Comparison of ENCODE assay signal across 19 cellular contexts in the genomic region with DNA sequence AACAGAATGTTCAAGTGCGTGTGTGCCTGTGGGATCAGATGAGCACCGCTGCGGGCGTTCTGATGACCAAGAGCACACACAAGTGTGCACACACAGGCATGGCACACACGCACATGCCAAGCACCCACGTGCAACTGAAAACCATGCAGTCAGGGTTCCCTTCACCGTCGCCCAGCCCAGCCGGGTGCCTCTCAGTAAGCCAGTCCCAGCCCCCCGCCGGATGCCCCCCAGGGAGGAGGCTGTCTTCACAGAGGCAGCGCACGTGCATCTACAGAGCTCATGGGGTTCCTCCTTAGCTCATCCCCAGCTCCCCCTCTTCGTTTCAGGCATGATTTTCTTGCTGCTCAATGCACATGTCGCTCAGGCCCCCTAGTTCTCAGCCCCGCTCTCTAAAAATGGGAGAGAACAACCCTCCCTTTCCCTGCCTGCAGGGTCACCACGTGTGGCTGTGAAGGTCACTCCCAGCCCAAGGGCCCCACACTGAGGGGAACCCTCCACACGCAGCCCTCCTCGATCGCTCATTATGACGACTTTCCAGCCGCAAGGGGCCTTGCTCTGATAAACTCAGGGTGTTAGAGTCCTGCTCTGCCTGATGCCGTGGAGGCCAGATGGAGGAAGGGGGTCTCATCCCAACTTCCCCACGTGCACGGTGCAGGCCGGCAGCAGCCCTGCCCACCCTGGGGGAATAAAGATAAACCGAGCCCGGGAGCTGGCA. TPM values are rescaled to one million over a fixed set of nuclear protein-coding genes. Genes with fewer than 3 reads are reported as not detected.
A peak's percentile ranks its signal among the peaks of the same experiment; 100 is the strongest.
DNase-seq lines count a peak whose midpoint lies in the region; FAIRE-seq and TF ChIP-seq lines count a peak whose summit lies in the region.
"Had no signal": no experiment of that assay in that cellular context is flagged by ENCODE, and none has a peak within 500 bp of the region (broad histone marks: within the 10 kb centered on the region; RNA-seq: fewer than 3 reads in every experiment).

No MANE protein-coding gene starts in this region.

- H3K27ac ChIP-seq in OCI-LY3 (ENCODE audit: low read length) (no peak overlapping the region), kidney (ENCODE audit: low read depth in 2 of 2, low read length in 2 of 2) (peak overlapping the region in 1 of 2 donors; percentile 60), substantia nigra (ENCODE audit: low read depth, low read length, poor library complexity, severe bottlenecking) (peak overlapping the region; percentile 17), suprapubic skin (no peak overlapping the region)
- H3K27ac ChIP-seq: brain microvascular endothelial cell, testis had no signal

- no peaks in the 10 kb centered on the region for H3K9me3 ChIP-seq in OCI-LY3 (ENCODE audit: insufficient read depth, low read length)
- no peaks in the 10 kb centered on the region for H3K9me3 ChIP-seq in kidney (ENCODE audit: control insufficient read depth in 1 of 2, low read length in 2 of 2)
- no peaks in the 10 kb centered on the region for H3K9me3 ChIP-seq in suprapubic skin
- H3K9me3 ChIP-seq: esophagus squamous epithelium, gastrocnemius medialis, testis had no signal

- peaks cover 19% of the 10 kb centered on the region for H3K4me1 Mint-ChIP-seq in chondrocyte (ENCODE audit: low read depth)
- H3K4me1 Mint-ChIP-seq: activated CD4-positive, alpha-beta memory T cell treated with anti-CD3 and anti-CD28 coated beads, Interleukin-2, amount 10 ng/mL, durations not matched to agents 7 days and 5 days; activated naive CD8-positive, alpha-beta T cell treated with anti-CD3 and anti-CD28 coated beads, Interleukin-2, amount 50 U/mL, for 24 hours had no signal

- intact Hi-C loops in kidney (cut with DNase I), result loop anchor here (10.0 kb wide), 1 partner anchor 409 kb away; no protein-coding TSS in a partner anchor

- H3K9ac ChIP-seq in OCI-LY3 (ENCODE audit: low read length) (no peak overlapping the region), kidney (ENCODE audit: low read length in 2 of 2) (no peak overlapping the region)

- TF ChIP-seq CTCF in OCI-LY3 (IDR thresholded peaks at IDR 0.05; ENCODE audit: low read depth, low read length) (no peak), chondrocyte (IDR thresholded peaks at IDR 0.05) (no peak), kidney (IDR thresholded peaks at IDR 0.05; ENCODE audit: borderline replicate concordance, extremely low read depth, insufficient read depth) (no peak), suprapubic skin (IDR thresholded peaks at IDR 0.05) (no peak)

- no peak for TF ChIP-seq POLR2A in suprapubic skin (IDR thresholded peaks at IDR 0.05)

- H3K4me3 ChIP-seq in OCI-LY3 (ENCODE audit: low read length), result no peak overlapping the region
- H3K4me3 ChIP-seq in kidney (ENCODE audit: low read length in 2 of 2), result no peak overlapping the region
- H3K4me3 ChIP-seq in suprapubic skin, result no peak overlapping the region
- H3K4me3 ChIP-seq: esophagus squamous epithelium, gastrocnemius medialis, testis had no signal

- FAIRE-seq in kidney (lab: Jason Lieb, UNC), result no peak
- FAIRE-seq: keratinocyte had no signal

- H3K36me3 ChIP-seq in OCI-LY3 (replicated peaks; ENCODE audit: low read depth, low read length) (no peaks in the 10 kb centered on the region), kidney (ENCODE audit: control insufficient read depth in 1 of 2, insufficient read depth in 2 of 2, low read length in 2 of 2) (peaks cover 2 to 8% of the 10 kb centered on the region in 2 donors), suprapubic skin (no peaks in the 10 kb centered on the region)
- H3K36me3 ChIP-seq: brain microvascular endothelial cell, esophagus squamous epithelium, gastrocnemius medialis had no signal

- H3K36me3 Mint-ChIP-seq in chondrocyte (ENCODE audit: low read depth), result peaks cover 17% of the 10 kb centered on the region
- H3K36me3 Mint-ChIP-seq: CD4-positive, alpha-beta memory T cell; stimulated activated memory B cell treated with anti-CD40 and anti-IgM and Interleukin-4, amounts not matched to agents 10 μg/mL and 1 μg/mL and 100 μg/mL, for 72 hours had no signal

- no peaks in the 10 kb centered on the region for H4K20me1 ChIP-seq in OCI-LY3 (ENCODE audit: insufficient read depth, low read length)

- 70% methylated on average over 22 of the region's 28 CpGs for WGBS in suprapubic skin

- H3K4me3 Mint-ChIP-seq in chondrocyte (ENCODE audit: unreplicated experiment), result no peak overlapping the region
- H3K4me3 Mint-ChIP-seq: activated CD4-positive, alpha-beta memory T cell treated with anti-CD3 and anti-CD28 coated beads, Interleukin-2, amount 10 ng/mL, durations not matched to agents 7 days and 5 days; activated naive CD8-positive, alpha-beta T cell treated with anti-CD3 and anti-CD28 coated beads, Interleukin-2, amount 50 U/mL, for 24 hours; endodermal cell; stimulated activated memory B cell treated with anti-CD40 and anti-IgM and Interleukin-4, amounts not matched to agents 10 μg/mL and 1 μg/mL and 100 μg/mL, for 72 hours had no signal

- no peak for TF ChIP-seq EP300 in suprapubic skin (IDR thresholded peaks at IDR 0.05)

- H3K4me2 ChIP-seq in OCI-LY3 (ENCODE audit: low read length), result no peak overlapping the region

- H3K4me1 ChIP-seq in OCI-LY3 (ENCODE audit: low read length) (no peaks in the 10 kb centered on the region), kidney (ENCODE audit: control insufficient read depth in 1 of 2, insufficient read depth in 1 of 2, low read depth in 1 of 2, low read length in 2 of 2) (peaks cover 4 to 15% of the 10 kb centered on the region in 2 donors), suprapubic skin (peaks cover 22% of the 10 kb centered on the region)
- H3K4me1 ChIP-seq: gastrocnemius medialis had no signal

- DNase-seq in chondrocyte (ENCODE audit: low spot score) (peak; percentile 57), kidney (peak; percentile 55), substantia nigra (lab: John Stamatoyannopoulos, UW) (no peak), suprapubic skin (ENCODE audit: low spot score in 2 of 2) (no peak)
- no peak for DNase-seq in activated CD4-positive, alpha-beta T cell treated with anti-CD3 and anti-CD28 coated beads for 48 hours
- no peak for DNase-seq in stimulated activated CD4-positive, alpha-beta T cell treated with anti-CD3 and anti-CD28 coated beads, Interleukin-4, amount 100 ng/mL, for 4 hours
- DNase-seq: cortex of kidney, esophagus squamous epithelium, SHP77 treated with DMSO at 0.1 percent for 48 hours had no signal

- H3K27me3 Mint-ChIP-seq in chondrocyte (ENCODE audit: low read depth), result no peaks in the 10 kb centered on the region
- H3K27me3 Mint-ChIP-seq: activated CD4-positive, alpha-beta memory T cell treated with anti-CD3 and anti-CD28 coated beads, Interleukin-2, amount 10 ng/mL, durations not matched to agents 7 days and 5 days had no signal

- no peaks in the 10 kb centered on the region for H3K79me2 ChIP-seq in OCI-LY3 (ENCODE audit: low read length)

- 0 out of 2 replicates have a peak overlapping the region, but pooled peaks have one; percentile 31 for H2AFZ ChIP-seq in OCI-LY3 (ENCODE audit: low read depth, low read length)

- H3K9me3 Mint-ChIP-seq in chondrocyte (ENCODE audit: low read depth), result no peaks in the 10 kb centered on the region
- H3K9me3 Mint-ChIP-seq: activated CD4-positive, alpha-beta memory T cell treated with anti-CD3 and anti-CD28 coated beads, Interleukin-2, amount 10 ng/mL, durations not matched to agents 7 days and 5 days; activated naive CD8-positive, alpha-beta T cell treated with anti-CD3 and anti-CD28 coated beads, Interleukin-2, amount 50 U/mL, for 24 hours; endodermal cell; stimulated activated memory B cell treated with anti-CD40 and anti-IgM and Interleukin-4, amounts not matched to agents 10 μg/mL and 1 μg/mL and 100 μg/mL, for 72 hours had no signal

- H3K27ac Mint-ChIP-seq in chondrocyte (ENCODE audit: unreplicated experiment), result no peak overlapping the region
- H3K27ac Mint-ChIP-seq: activated CD4-positive, alpha-beta memory T cell treated with anti-CD3 and anti-CD28 coated beads, Interleukin-2, amount 10 ng/mL, durations not matched to agents 7 days and 5 days; activated naive CD8-positive, alpha-beta T cell treated with anti-CD3 and anti-CD28 coated beads, Interleukin-2, amount 50 U/mL, for 24 hours; CD4-positive, alpha-beta memory T cell; endodermal cell; stimulated activated memory B cell treated with anti-CD40 and anti-IgM and Interleukin-4, amounts not matched to agents 10 μg/mL and 1 μg/mL and 100 μg/mL, for 72 hours had no signal

- H3K27me3 ChIP-seq in OCI-LY3 (ENCODE audit: low read depth, low read length), result no peaks in the 10 kb centered on the region
- H3K27me3 ChIP-seq in suprapubic skin, result peaks cover 38% of the 10 kb centered on the region
- H3K27me3 ChIP-seq: brain microvascular endothelial cell, testis had no signal

RNA-seq across cellular contexts. Expression of a gene that starts 30.4 kb away (rescaled TPM):
- 1.1 to 4.1 TPM (median 2.0 TPM) in 3 replicates for total RNA-seq in chondrocyte
- 39.3 TPM for total RNA-seq in kidney
- polyA plus RNA-seq in kidney (ENCODE audit: insufficient read depth, low read depth, low replicate concordance), result 15.5 TPM
- total RNA-seq in suprapubic skin, result 10 to 100 TPM in 1 of 4 donors, 1 to 10 TPM in 3; 5.9 to 13.6 (median 8.4) TPM
- total RNA-seq: activated CD4-positive, alpha-beta memory T cell treated with anti-CD3 and anti-CD28 coated beads, Interleukin-2, amount 10 ng/mL, durations not matched to agents 7 days and 5 days had no signal

Comparison
In these comparisons a context has a peak if more than half of its experiments do, and no peak if none do; other contexts are left out.
1. DNase-seq: peak in chondrocyte (single experiment) and kidney (single experiment); none in substantia nigra (0 of 49), activated CD4-positive, alpha-beta T cell treated with anti-CD3 and anti-CD28 coated beads for 48 hours (single experiment), suprapubic skin (0 of 2) and stimulated activated CD4-positive, alpha-beta T cell treated with anti-CD3 and anti-CD28 coated beads, Interleukin-4, amount 100 ng/mL, for 4 hours (0 of 2).